In genomic region chr2:85792783-85793441, GRCh38 we compare ENCODE assay signal across 10 cellular contexts. TPM values are rescaled to one million over a fixed set of nuclear protein-coding genes. Genes with fewer than 3 reads are reported as not detected.
DNase-seq lines count a peak whose midpoint lies in the region; ATAC-seq and TF ChIP-seq lines count a peak whose summit lies in the region.
"Had no signal": no experiment of that assay in that cellular context is flagged by ENCODE, and none has a peak within 500 bp of the region (broad histone marks: within the 10 kb centered on the region; RNA-seq: fewer than 3 reads in every experiment).

No MANE protein-coding gene starts in this region.

- no peak for ATAC-seq in WTC11
- no peak for ATAC-seq in HG03442 (IDR thresholded peaks at IDR 0.05; ENCODE audit: unreplicated experiment)

- POLR2A ChIA-PET in WTC11 (lab: Charles Lee): no interaction called here
- POLR2A ChIA-PET in CD8-positive, alpha-beta memory T cell (lab: Charles Lee): no interaction called here

- no peaks in the 10 kb centered on the region for H3K9me3 ChIP-seq in skeletal muscle satellite cell (replicated peaks; ENCODE audit: low read length)
- no peaks in the 10 kb centered on the region for H3K9me3 ChIP-seq in CD8-positive, alpha-beta memory T cell (ENCODE audit: low read length)

- H3K9me3 Mint-ChIP-seq in WTC11: no peaks in the 10 kb centered on the region
- peaks cover 0 to 1% (median 0%) of the 10 kb centered on the region in 5 donors for H3K9me3 Mint-ChIP-seq in CD8-positive, alpha-beta memory T cell

- H3K4me1 Mint-ChIP-seq in WTC11: no peaks in the 10 kb centered on the region
- H3K4me1 Mint-ChIP-seq in CD8-positive, alpha-beta memory T cell: no peaks in the 10 kb centered on the region

- no peak overlapping the region for H3K27ac Mint-ChIP-seq in WTC11
- no peak overlapping the region for H3K27ac Mint-ChIP-seq in CD8-positive, alpha-beta memory T cell

- TF ChIP-seq CTCF in WTC11 (IDR thresholded peaks at IDR 0.05): no peak

- H3K27me3 Mint-ChIP-seq in WTC11 (ENCODE audit: low read depth): no peaks in the 10 kb centered on the region
- H3K27me3 Mint-ChIP-seq in CD8-positive, alpha-beta memory T cell: peaks cover 13 to 47% of the 10 kb centered on the region in 2 donors

- H3K4me3 ChIP-seq in H7 (ENCODE audit: insufficient read depth, low read depth, low read length): no peak overlapping the region
- no peak overlapping the region for H3K4me3 ChIP-seq in skeletal muscle satellite cell (ENCODE audit: low read length)
- H3K4me3 ChIP-seq in CD8-positive, alpha-beta memory T cell (ENCODE audit: low read length): no peak overlapping the region

- peak overlapping the region; percentile 5 for H3K9ac ChIP-seq in skeletal muscle satellite cell (ENCODE audit: low read depth, low read length)

- CTCF ChIA-PET in WTC11 (lab: Charles Lee): interaction anchor here (1.4 kb wide), 1 partner anchor 156 kb away, joined by 3 read pairs; no protein-coding TSS in a partner anchor
- CTCF ChIA-PET in CD8-positive, alpha-beta memory T cell (lab: Charles Lee): no interaction called here

- H3K36me3 Mint-ChIP-seq in WTC11: no peaks in the 10 kb centered on the region
- H3K36me3 Mint-ChIP-seq in CD8-positive, alpha-beta memory T cell: peaks cover 0 to 1% (median 0%) of the 10 kb centered on the region in 3 donors

- no peak overlapping the region for H3K27ac ChIP-seq in CD8-positive, alpha-beta memory T cell (ENCODE audit: low read depth, low read length)

- H3K4me3 Mint-ChIP-seq in WTC11: no peak overlapping the region
- no peak overlapping the region for H3K4me3 Mint-ChIP-seq in CD8-positive, alpha-beta memory T cell

- intact Hi-C loops in cardiac septum (cut with DNase I): no loop called here

- H3K4me1 ChIP-seq in skeletal muscle satellite cell (ENCODE audit: control insufficient read depth, insufficient read depth, low read length): peaks cover 62% of the 10 kb centered on the region
- H3K4me1 ChIP-seq in CD8-positive, alpha-beta memory T cell (ENCODE audit: insufficient read depth, low read length): no peaks in the 10 kb centered on the region

- H3K27me3 ChIP-seq in H7 (ENCODE audit: control insufficient read depth, insufficient read depth, low read length) (no peaks in the 10 kb centered on the region), skeletal muscle satellite cell (ENCODE audit: control insufficient read depth, insufficient read depth, low read length) (no peaks in the 10 kb centered on the region)
- H3K27me3 ChIP-seq in CD8-positive, alpha-beta memory T cell (ENCODE audit: insufficient read depth, low read length, poor library complexity, severe bottlenecking): no peaks in the 10 kb centered on the region

- DNase-seq in H7 (peak; percentile 37), WTC11 (ENCODE audit: low spot score) (peak; percentile 9), cardiac septum (ENCODE audit: low spot score) (peak; percentile 69), pons (ENCODE audit: low spot score) (no peak)
- DNase-seq in CD8-positive, alpha-beta memory T cell: no peak
- no peak for DNase-seq in activated CD8-positive, alpha-beta memory T cell treated with anti-CD3 and anti-CD28 coated beads, Interleukin-2, amount 50 U/mL, for 4 hours
- DNase-seq: activated CD4-positive, alpha-beta T cell treated with anti-CD3 and anti-CD28 coated beads, Interleukin-2, amount 50 U/mL, for 4 hours; NCI-H1436 had no signal

- peak overlapping the region; percentile 47 for H3K4me2 ChIP-seq in skeletal muscle satellite cell (ENCODE audit: low read length)

- H3K36me3 ChIP-seq in H7 (replicated peaks; ENCODE audit: control insufficient read depth, insufficient read depth, low read length) (no peaks in the 10 kb centered on the region), skeletal muscle satellite cell (ENCODE audit: insufficient read depth, low read length) (peaks cover 41% of the 10 kb centered on the region)
- H3K36me3 ChIP-seq in CD8-positive, alpha-beta memory T cell (ENCODE audit: insufficient read depth, low read length): no peaks in the 10 kb centered on the region

TF ChIP-seq in WTC11, 78 proteins besides CTCF, POLR2A, EP300 and RAD21:
- TF ChIP-seq E2F4 (CRISPR knock-in tag; IDR thresholded peaks at IDR 0.05; ENCODE audit: borderline replicate concordance, low read depth) (no peak), ZBTB43 (CRISPR knock-in tag; IDR thresholded peaks at IDR 0.05) (no peak), ZNF396 (CRISPR knock-in tag; IDR thresholded peaks at IDR 0.05; ENCODE audit: borderline replicate concordance) (no peak), EMX1 (CRISPR knock-in tag; IDR thresholded peaks at IDR 0.05) (no peak), ETV6 (CRISPR knock-in tag; IDR thresholded peaks at IDR 0.05) (no peak), ARID4B (CRISPR knock-in tag; IDR thresholded peaks at IDR 0.05; ENCODE audit: borderline replicate concordance) (no peak)

RNA-seq across cellular contexts. Expression of gene ATOH8, which starts 39.1 kb away (rescaled TPM):
- total RNA-seq in H7 (2014; rRNA removed; shearing (Covaris generic)): 0.33 and 1.1 TPM in 2 replicates
- total RNA-seq in WTC11 (2021) (0.23 to 0.81 TPM (median 0.57 TPM) in 3 replicates), cardiac septum (21.0 TPM)
- total RNA-seq in skeletal muscle satellite cell (2012; rRNA removed): 36.3 and 44.6 TPM in 2 replicates
- not detected for total RNA-seq in CD8-positive, alpha-beta memory T cell
- polyA plus RNA-seq in CD8-positive, alpha-beta memory T cell: not detected

Comparison
In these comparisons a context has a peak if more than half of its experiments do, and no peak if none do; other contexts are left out.
1. DNase-seq: peak in H7 (single experiment), WTC11 (single experiment) and cardiac septum (single experiment); none in pons (single experiment), CD8-positive, alpha-beta memory T cell (0 of 5) and activated CD8-positive, alpha-beta memory T cell treated with anti-CD3 and anti-CD28 coated beads, Interleukin-2, amount 50 U/mL, for 4 hours (single experiment).
2. RNA of gene ATOH8, which starts 39.1 kb away (total RNA-seq): 21.0 TPM in cardiac septum (single experiment); 0.33 to 1.1 TPM in H7, 0.23 to 0.81 TPM in WTC11 and not detected in CD8-positive, alpha-beta memory T cell; every median in the first group is over 10 times any median in the second.